ENCODE assay signal across 8 cellular contexts in genomic region chr7:75638607-75639070, GRCh38.
DNase-seq lines count a peak whose midpoint lies in the region; ATAC-seq and TF ChIP-seq lines count a peak whose summit lies in the region.

No MANE protein-coding gene starts in this region.

- peak overlapping the region; percentile 86 for H3K27ac ChIP-seq in cardiac muscle cell

- ATAC-seq in omental fat pad (ENCODE audit: low FRiP score), result peak; percentile 63
- ATAC-seq in HG03175 (IDR thresholded peaks at IDR 0.05; ENCODE audit: unreplicated experiment), result no peak

- peaks cover 6% of the 10 kb centered on the region for H3K4me1 ChIP-seq in cardiac muscle cell (ENCODE audit: low read depth)

- H3K27ac Mint-ChIP-seq in HFFc6, result no peak overlapping the region
- H3K27ac Mint-ChIP-seq in activated naive CD8-positive, alpha-beta T cell, result no peak overlapping the region

- H3K4me3 ChIP-seq in BJ (ENCODE audit: low read depth, low read length) (peak overlapping the region; percentile 53), cardiac muscle cell (peak overlapping the region; percentile 99)

- CTCF ChIA-PET in BJ (lab: Yijun Ruan, JAX), result no interaction called here

- no peak for DNase-seq in BJ (ENCODE audit: low read depth)
- peak; percentile 8 for DNase-seq in HFFc6
- DNase-seq in cardiac muscle cell (ENCODE audit: low read depth in 1 of 2, low spot score in 1 of 2), result peak; percentile 59 to 78
- no peak for DNase-seq in omental fat pad (ENCODE audit: low spot score)
- DNase-seq in T1000 (lab: John Stamatoyannopoulos, UW), result no peak
- DNase-seq in MV-4-11 (lab: John Stamatoyannopoulos, UW), result no peak

- H3K4me1 Mint-ChIP-seq in HFFc6 (ENCODE audit: low read depth), result peaks cover 21% of the 10 kb centered on the region
- peaks cover 7% of the 10 kb centered on the region for H3K4me1 Mint-ChIP-seq in activated naive CD8-positive, alpha-beta T cell (ENCODE audit: low read depth)

- TF ChIP-seq CTCF in BJ (IDR thresholded peaks at IDR 0.05; ENCODE audit: insufficient read depth, low read depth, low read length), result no peak
- TF ChIP-seq CTCF in HFFc6 (IDR thresholded peaks at IDR 0.05), result no peak
- TF ChIP-seq CTCF in cardiac muscle cell (IDR thresholded peaks at IDR 0.05; ENCODE audit: low read depth, low read length), result peak; percentile 2
- no peak for TF ChIP-seq CTCF in omental fat pad (IDR thresholded peaks at IDR 0.05)

- no peaks in the 10 kb centered on the region for H3K27me3 ChIP-seq in BJ (ENCODE audit: control insufficient read depth, insufficient read depth, low read length)
- H3K27me3 ChIP-seq in cardiac muscle cell, result no peaks in the 10 kb centered on the region

- H3K27me3 Mint-ChIP-seq in HFFc6 (ENCODE audit: insufficient read depth), result peaks cover 4% of the 10 kb centered on the region; the same call in 1 of the 2 replicates
- no peaks in the 10 kb centered on the region for H3K27me3 Mint-ChIP-seq in activated naive CD8-positive, alpha-beta T cell

- no peaks in the 10 kb centered on the region for H3K9me3 Mint-ChIP-seq in HFFc6
- H3K9me3 Mint-ChIP-seq in activated naive CD8-positive, alpha-beta T cell (ENCODE audit: low read depth), result no peaks in the 10 kb centered on the region

- no peaks in the 10 kb centered on the region for H3K36me3 ChIP-seq in BJ (ENCODE audit: control insufficient read depth, insufficient read depth, low read length)
- H3K36me3 ChIP-seq in cardiac muscle cell, result no peaks in the 10 kb centered on the region

- peak overlapping the region; percentile 77 for H3K4me3 Mint-ChIP-seq in HFFc6
- H3K4me3 Mint-ChIP-seq in activated naive CD8-positive, alpha-beta T cell, result peak overlapping the region; percentile 60

- POLR2A ChIA-PET in BJ (lab: Charles Lee), result interaction anchor here (0.6 kb wide), 1 partner anchor 17 kb away, joined by 3 read pairs; no protein-coding TSS in a partner anchor

- no peaks in the 10 kb centered on the region for H3K9me3 ChIP-seq in cardiac muscle cell (ENCODE audit: low read depth)

- no peaks in the 10 kb centered on the region for H3K36me3 Mint-ChIP-seq in HFFc6 (ENCODE audit: low read depth)
- no peaks in the 10 kb centered on the region for H3K36me3 Mint-ChIP-seq in activated naive CD8-positive, alpha-beta T cell

Comparison
In these comparisons a context has a peak if more than half of its experiments do, and no peak if none do; other contexts are left out.
1. DNase-seq: peak in HFFc6 (single experiment) and cardiac muscle cell (2 of 2); none in BJ (single experiment), omental fat pad (single experiment), T1000 (single experiment) and MV-4-11 (single experiment).